ENCODE assay signal across 14 cellular contexts in the genomic region with DNA sequence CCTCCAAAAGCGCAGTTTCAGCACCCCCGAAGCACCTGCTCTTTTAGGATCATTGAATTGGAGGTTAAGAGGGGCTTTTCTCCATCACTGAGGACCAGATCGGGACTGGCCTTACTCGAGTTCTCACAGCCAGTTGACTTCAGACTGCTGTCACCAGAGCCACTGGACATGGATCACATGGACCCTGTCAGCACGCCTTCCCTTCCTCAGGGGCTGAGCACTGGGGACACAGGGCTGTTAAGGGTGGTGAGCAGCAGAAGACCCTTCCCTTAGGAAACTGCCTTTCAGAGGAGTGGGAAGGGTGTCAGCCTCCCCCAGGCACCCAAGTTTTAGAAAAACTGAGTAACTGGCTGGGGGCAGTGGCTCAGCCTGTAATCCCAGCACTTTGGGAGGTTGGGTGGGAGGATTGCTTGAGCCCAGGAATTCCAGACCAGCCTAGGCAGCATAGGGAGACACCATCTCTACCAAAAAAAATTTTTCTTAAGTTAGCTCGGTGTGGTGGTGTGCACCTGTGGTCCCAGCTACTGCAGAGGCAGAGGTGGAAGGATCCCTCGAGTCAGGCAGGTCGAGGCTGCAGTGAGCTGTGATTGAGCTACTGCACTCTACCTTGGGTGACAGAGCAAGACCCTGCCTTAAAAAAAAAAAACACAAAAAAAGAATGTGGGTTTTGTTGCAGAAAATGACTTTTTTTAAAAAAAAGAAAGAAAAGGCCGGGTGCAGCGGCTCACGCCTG. TPM values are rescaled to one million over a fixed set of nuclear protein-coding genes. Genes with fewer than 3 reads are reported as not detected.
A peak's percentile ranks its signal among the peaks of the same experiment; 100 is the strongest.
DNase-seq lines count a peak whose midpoint lies in the region; ATAC-seq and TF ChIP-seq lines count a peak whose summit lies in the region.
"Had no signal": no experiment of that assay in that cellular context is flagged by ENCODE, and none has a peak within 500 bp of the region (broad histone marks: within the 10 kb centered on the region; RNA-seq: fewer than 3 reads in every experiment).

No MANE protein-coding gene starts in this region.

- H3K4me1 Mint-ChIP-seq in T-helper 1 cell treated with Interleukin-12 subunit alpha and Interleukin-12 subunit beta and Interleukin-4 antibody, amounts not matched to agents 30 μg/mL and 1 μg/mL, for 36 hours (ENCODE audit: low read depth), result peaks cover 48% of the 10 kb centered on the region
- H3K4me1 Mint-ChIP-seq in activated T-helper 17 cell treated with anti-CD3 and anti-CD28 coated beads, Interleukin-2, amount 50 U/mL, for 72 hours, result peaks cover 43% of the 10 kb centered on the region
- H3K4me1 Mint-ChIP-seq in activated CD4-positive, alpha-beta T cell treated with anti-CD3 and anti-CD28 coated beads for 36 hours, result peaks cover 58% of the 10 kb centered on the region

- H3K4me3 ChIP-seq in HL-60 (replicated peaks; ENCODE audit: insufficient read depth, low read length) (peak overlapping the region; percentile 49), esophagus muscularis mucosa (peak overlapping the region; percentile 51 to 64 (median 55)), skin epidermis (peak overlapping the region in 4 of 7 experiments; percentile 31 to 51 (median 40))
- H3K4me3 ChIP-seq: cardiac muscle cell, K562 had no signal

- H3K27me3 ChIP-seq in HL-60 (ENCODE audit: insufficient read depth, poor library complexity, severe bottlenecking), result no peaks in the 10 kb centered on the region
- H3K27me3 ChIP-seq in esophagus muscularis mucosa, result peaks cover 0 to 27% (median 8%) of the 10 kb centered on the region in 4 donors

- WGBS in esophagus muscularis mucosa, result 85% methylated on average over 11 of the region's 11 CpGs

- H3K27me3 Mint-ChIP-seq in T-helper 1 cell treated with Interleukin-12 subunit alpha and Interleukin-12 subunit beta and Interleukin-4 antibody, amounts not matched to agents 30 μg/mL and 1 μg/mL, for 36 hours (ENCODE audit: low read depth), result peaks cover 4% of the 10 kb centered on the region
- no peaks in the 10 kb centered on the region for H3K27me3 Mint-ChIP-seq in activated T-helper 17 cell treated with anti-CD3 and anti-CD28 coated beads, Interleukin-2, amount 50 U/mL, for 72 hours
- H3K27me3 Mint-ChIP-seq in activated CD4-positive, alpha-beta T cell treated with anti-CD3 and anti-CD28 coated beads for 36 hours, result no peaks in the 10 kb centered on the region

- no peaks in the 10 kb centered on the region for H3K36me3 Mint-ChIP-seq in T-helper 1 cell treated with Interleukin-12 subunit alpha and Interleukin-12 subunit beta and Interleukin-4 antibody, amounts not matched to agents 30 μg/mL and 1 μg/mL, for 36 hours (ENCODE audit: low read depth)
- peaks cover 5% of the 10 kb centered on the region for H3K36me3 Mint-ChIP-seq in activated T-helper 17 cell treated with anti-CD3 and anti-CD28 coated beads, Interleukin-2, amount 50 U/mL, for 72 hours (ENCODE audit: low read depth)
- H3K36me3 Mint-ChIP-seq in activated CD4-positive, alpha-beta T cell treated with anti-CD3 and anti-CD28 coated beads for 36 hours (ENCODE audit: low read depth), result no peaks in the 10 kb centered on the region

- no peak for ATAC-seq in activated T-helper 17 cell treated with anti-CD3 and anti-CD28 coated beads, Interleukin-2, amount 50 U/mL, for 72 hours (replicated peaks)
- no peak for ATAC-seq in activated CD4-positive, alpha-beta T cell treated with anti-CD3 and anti-CD28 coated beads for 36 hours
- ATAC-seq: esophagus mucosa, K562 had no signal

- DNase-seq in T-helper 1 cell (no peak), HL-60 (ENCODE audit: low read depth in 1 of 2, low spot score in 1 of 2) (no peak), esophagus muscularis mucosa (ENCODE audit: extremely low spot score) (no peak), midbrain (lab: John Stamatoyannopoulos, UW) (no peak)
- DNase-seq in activated CD4-positive, alpha-beta T cell treated with anti-CD3 and anti-CD28 coated beads for 36 hours, result no peak
- DNase-seq: NCI-H510A treated with DMSO at 0.1 percent for 48 hours; stimulated activated CD4-positive, alpha-beta T cell treated with anti-CD3 and anti-CD28 coated beads, Interleukin-4, amount 100 ng/mL, for 24 hours had no signal

- no peaks in the 10 kb centered on the region for H3K9me3 Mint-ChIP-seq in T-helper 1 cell treated with Interleukin-12 subunit alpha and Interleukin-12 subunit beta and Interleukin-4 antibody, amounts not matched to agents 30 μg/mL and 1 μg/mL, for 36 hours
- H3K9me3 Mint-ChIP-seq in activated T-helper 17 cell treated with anti-CD3 and anti-CD28 coated beads, Interleukin-2, amount 50 U/mL, for 72 hours, result no peaks in the 10 kb centered on the region
- H3K9me3 Mint-ChIP-seq in activated CD4-positive, alpha-beta T cell treated with anti-CD3 and anti-CD28 coated beads for 36 hours (ENCODE audit: low read depth), result no peaks in the 10 kb centered on the region

- peak overlapping the region; percentile 57 for H3K4me3 Mint-ChIP-seq in T-helper 1 cell treated with Interleukin-12 subunit alpha and Interleukin-12 subunit beta and Interleukin-4 antibody, amounts not matched to agents 30 μg/mL and 1 μg/mL, for 36 hours
- no peak overlapping the region for H3K4me3 Mint-ChIP-seq in activated T-helper 17 cell treated with anti-CD3 and anti-CD28 coated beads, Interleukin-2, amount 50 U/mL, for 72 hours
- no peak overlapping the region for H3K4me3 Mint-ChIP-seq in activated CD4-positive, alpha-beta T cell treated with anti-CD3 and anti-CD28 coated beads for 36 hours

- H3K36me3 ChIP-seq in esophagus muscularis mucosa, result no peaks in the 10 kb centered on the region
- H3K36me3 ChIP-seq: cardiac muscle cell had no signal

- no peak for TF ChIP-seq EP300 in esophagus muscularis mucosa (IDR thresholded peaks at IDR 0.05)

- peak overlapping the region; percentile 69 for H3K27ac Mint-ChIP-seq in T-helper 1 cell treated with Interleukin-12 subunit alpha and Interleukin-12 subunit beta and Interleukin-4 antibody, amounts not matched to agents 30 μg/mL and 1 μg/mL, for 36 hours
- no peak overlapping the region for H3K27ac Mint-ChIP-seq in activated T-helper 17 cell treated with anti-CD3 and anti-CD28 coated beads, Interleukin-2, amount 50 U/mL, for 72 hours
- H3K27ac Mint-ChIP-seq in activated CD4-positive, alpha-beta T cell treated with anti-CD3 and anti-CD28 coated beads for 36 hours, result no peak overlapping the region

- no peak for TF ChIP-seq CTCF in HL-60 (IDR thresholded peaks at IDR 0.05; ENCODE audit: insufficient read depth, low read length)
- no peak for TF ChIP-seq CTCF in esophagus muscularis mucosa (IDR thresholded peaks at IDR 0.05)

- peaks cover 39 to 44% (median 41%) of the 10 kb centered on the region in 4 donors for H3K4me1 ChIP-seq in esophagus muscularis mucosa

- POLR2A ChIA-PET in activated CD4-positive, alpha-beta T cell treated with anti-CD3 and anti-CD28 coated beads for 36 hours (lab: Charles Lee), result interaction anchor here (0.7 to 0.8 kb wide), 2 partner anchors 275 to 1800 kb away, joined by 3 to 4 read pairs; no protein-coding TSS in a partner anchor

- intact Hi-C loops in esophagus muscularis mucosa (cut with DNase I), result no loop called here
- intact Hi-C loops in activated CD4-positive, alpha-beta T cell treated with anti-CD3 and anti-CD28 coated beads for 36 hours (cut with DNase I, micrococcal nuclease), result loop anchor here in 1 of 2 experiments (2.0 kb wide), 2 partner anchors 21 to 27 kb away; no protein-coding TSS in a partner anchor

- CTCF ChIA-PET in activated CD4-positive, alpha-beta T cell treated with anti-CD3 and anti-CD28 coated beads for 36 hours (lab: Charles Lee), result interaction anchor here (1.2 kb wide), 1 partner anchor 27 kb away, joined by 4 read pairs; no protein-coding TSS in a partner anchor

- no peak for TF ChIP-seq POLR2A in esophagus muscularis mucosa (IDR thresholded peaks at IDR 0.05; ENCODE audit: low read depth)

- H3K27ac ChIP-seq in HL-60 (replicated peaks) (peak overlapping the region; percentile 84), esophagus muscularis mucosa (replicated peaks in 1 of 4) (peak overlapping the region; percentile 60 to 72 (median 68)), skin epidermis (peak overlapping the region in 19 of 21 experiments; percentile 23 to 90 (median 82))
- H3K27ac ChIP-seq: 22Rv1, cardiac muscle cell had no signal

- no peaks in the 10 kb centered on the region for H3K9me3 ChIP-seq in esophagus muscularis mucosa

RNA-seq across cellular contexts. Expression of gene FGR, which starts 0.6 kb away (rescaled TPM):
- total RNA-seq in esophagus muscularis mucosa, result 10 to 100 TPM; 12.0 to 32.1 (median 12.6) TPM
- 1 to 10 TPM in 1 of 2 donors, not detected in 1; 1.2 TPM for total RNA-seq in activated T-helper 17 cell treated with anti-CD3 and anti-CD28 coated beads, Interleukin-2, amount 50 U/mL, for 72 hours
- total RNA-seq in activated CD4-positive, alpha-beta T cell treated with anti-CD3 and anti-CD28 coated beads for 36 hours, result under 1 TPM in 1 of 2 experiments, not detected in 1; 0.11 TPM
- total RNA-seq: cardiac muscle cell had no signal

RNA-seq across cellular contexts. Expression of gene AHDC1, which starts 31.6 kb away (rescaled TPM):
- 10 to 100 TPM; 14.7 to 54.3 (median 35.4) TPM for total RNA-seq in esophagus muscularis mucosa
- 10 to 100 TPM; 13.3 to 22.3 TPM for total RNA-seq in activated T-helper 17 cell treated with anti-CD3 and anti-CD28 coated beads, Interleukin-2, amount 50 U/mL, for 72 hours
- 10 to 100 TPM; 10.3 to 12.1 TPM for total RNA-seq in activated CD4-positive, alpha-beta T cell treated with anti-CD3 and anti-CD28 coated beads for 36 hours

RNA-seq across cellular contexts. Expression of gene IFI6, which starts 36.4 kb away (rescaled TPM):
- 10 to 100 TPM; 33.2 to 86.3 (median 70.2) TPM for total RNA-seq in esophagus muscularis mucosa
- 10 to 100 TPM; 32.3 to 43.7 TPM for total RNA-seq in activated T-helper 17 cell treated with anti-CD3 and anti-CD28 coated beads, Interleukin-2, amount 50 U/mL, for 72 hours
- total RNA-seq in activated CD4-positive, alpha-beta T cell treated with anti-CD3 and anti-CD28 coated beads for 36 hours, result 10 to 100 TPM; 41.8 to 62.5 TPM

Comparison
In these comparisons a context has a peak if more than half of its experiments do, and no peak if none do; other contexts are left out.
1. RNA of gene FGR, which starts 0.6 kb away (total RNA-seq): 12.0 to 32.1 TPM in esophagus muscularis mucosa; 1.2 TPM in activated T-helper 17 cell treated with anti-CD3 and anti-CD28 coated beads, Interleukin-2, amount 50 U/mL, for 72 hours and 0.11 TPM in activated CD4-positive, alpha-beta T cell treated with anti-CD3 and anti-CD28 coated beads for 36 hours; every median in the first group is over 4 times any median in the second.
2. Peak in every context shown above with its lines, with median percentiles within 50 percentile points of each other: H3K27ac ChIP-seq and H3K4me3 ChIP-seq.